In the genomic region with DNA sequence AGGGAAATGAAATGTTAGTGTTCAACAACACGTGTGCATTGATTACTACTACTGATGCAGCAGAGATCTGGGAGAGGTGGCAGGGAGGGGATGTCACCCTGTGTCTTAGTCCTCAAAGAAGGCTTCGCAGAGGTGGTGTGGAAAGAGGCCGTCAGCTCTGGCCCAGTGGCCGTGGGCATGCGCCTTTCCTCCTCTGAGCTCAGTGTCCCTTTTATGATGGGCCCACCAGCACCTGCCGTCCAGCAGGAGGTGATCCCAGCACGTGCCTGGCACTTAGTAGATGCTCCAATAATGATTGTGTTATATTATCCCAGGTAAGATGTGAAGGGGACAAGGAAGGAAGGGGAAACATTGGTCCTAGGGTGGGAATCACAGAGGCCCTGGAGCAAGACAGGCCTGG, we compare ENCODE assay signal across 26 cellular contexts.
DNase-seq lines count a peak whose midpoint lies in the region; ATAC-seq, FAIRE-seq and TF ChIP-seq lines count a peak whose summit lies in the region.
"Had no signal": no experiment of that assay in that cellular context is flagged by ENCODE, and none has a peak within 500 bp of the region (broad histone marks: within the 10 kb centered on the region; RNA-seq: fewer than 3 reads in every experiment).

No MANE protein-coding gene starts in this region.

- no peaks in the 10 kb centered on the region for H3K9me3 Mint-ChIP-seq in activated CD4-positive, alpha-beta T cell treated with anti-CD3 and anti-CD28 coated beads for 36 hours (ENCODE audit: low read depth)
- H3K9me3 Mint-ChIP-seq in activated CD4-positive, alpha-beta memory T cell treated with anti-CD3 and anti-CD28 coated beads, Interleukin-2, amount 10 ng/mL, durations not matched to agents 7 days and 5 days, result no peaks in the 10 kb centered on the region
- H3K9me3 Mint-ChIP-seq in endodermal cell, result no peaks in the 10 kb centered on the region
- no peaks in the 10 kb centered on the region for H3K9me3 Mint-ChIP-seq in chondrocyte (ENCODE audit: low read depth)
- H3K9me3 Mint-ChIP-seq: immature natural killer cell, WTC11 had no signal

- ATAC-seq in activated CD4-positive, alpha-beta T cell treated with anti-CD3 and anti-CD28 coated beads for 36 hours, result no peak
- no peak for ATAC-seq in pancreas
- ATAC-seq: gastroesophageal sphincter; left colon; sciatic nerve; stimulated activated naive CD8-positive, alpha-beta T cell treated with anti-CD3 and anti-CD28 coated beads, Interleukin-15, Interleukin-2, amounts not matched to agents 100 U/mL and 50 U/mL, for 24 hours; WTC11 had no signal

- DNase-seq in activated CD4-positive, alpha-beta T cell treated with anti-CD3 and anti-CD28 coated beads for 36 hours, result no peak
- DNase-seq in activated CD4-positive, alpha-beta T cell treated with anti-CD3 and anti-CD28 coated beads, Interleukin-2, amount 50 U/mL, for 4 hours, result no peak
- no peak for DNase-seq in activated CD4-positive, alpha-beta memory T cell treated with anti-CD3 and anti-CD28 coated beads, Interleukin-2, amount 10 ng/mL, durations not matched to agents 7 days and 5 days
- DNase-seq in endodermal cell, result no peak
- no peak for DNase-seq in chondrocyte (ENCODE audit: low spot score)
- no peak for DNase-seq in NCI-H187 (lab: John Stamatoyannopoulos, UW)
- DNase-seq in pancreas, result no peak
- DNase-seq: dorsolateral prefrontal cortex; hypothalamus; immature natural killer cell; mammary epithelial cell; NCI-H1092 treated with DMSO at 0.1 percent for 48 hours; NCI-H2029; NCI-H526; NK-92 treated with Interleukin-12 subunit alpha and Interleukin-12 subunit beta, amount 100 ng/mL, for 24 hours; Right ventricle myocardium superior; stimulated activated naive CD8-positive, alpha-beta T cell treated with anti-CD3 and anti-CD28 coated beads, Interleukin-15, Interleukin-2, amounts not matched to agents 100 U/mL and 50 U/mL, for 24 hours; T1000 had no signal

- no peaks in the 10 kb centered on the region for H3K27me3 Mint-ChIP-seq in activated CD4-positive, alpha-beta T cell treated with anti-CD3 and anti-CD28 coated beads for 36 hours
- no peaks in the 10 kb centered on the region for H3K27me3 Mint-ChIP-seq in activated CD4-positive, alpha-beta memory T cell treated with anti-CD3 and anti-CD28 coated beads, Interleukin-2, amount 10 ng/mL, durations not matched to agents 7 days and 5 days
- H3K27me3 Mint-ChIP-seq in endodermal cell (ENCODE audit: insufficient read depth), result no peaks in the 10 kb centered on the region
- no peaks in the 10 kb centered on the region for H3K27me3 Mint-ChIP-seq in chondrocyte (ENCODE audit: low read depth)
- H3K27me3 Mint-ChIP-seq: progenitor cell of endocrine pancreas had no signal

- H4K20me1 ChIP-seq in BLaER1, result peaks cover 37% of the 10 kb centered on the region

- no peak for FAIRE-seq in pancreas (lab: Jason Lieb, UNC)
- FAIRE-seq: endothelial cell of umbilical vein had no signal

- H3K4me3 Mint-ChIP-seq in activated CD4-positive, alpha-beta T cell treated with anti-CD3 and anti-CD28 coated beads for 36 hours, result no peak overlapping the region
- H3K4me3 Mint-ChIP-seq in activated CD4-positive, alpha-beta memory T cell treated with anti-CD3 and anti-CD28 coated beads, Interleukin-2, amount 10 ng/mL, durations not matched to agents 7 days and 5 days, result no peak overlapping the region
- H3K4me3 Mint-ChIP-seq in endodermal cell, result peak overlapping the region; percentile 8
- H3K4me3 Mint-ChIP-seq in chondrocyte (ENCODE audit: unreplicated experiment), result no peak overlapping the region
- H3K4me3 Mint-ChIP-seq: WTC11 had no signal

- intact Hi-C loops in activated CD4-positive, alpha-beta T cell treated with anti-CD3 and anti-CD28 coated beads for 36 hours (cut with DNase I, micrococcal nuclease), result loop anchor here in 1 of 2 experiments (5.0 kb wide), 1 partner anchor 33 kb away; no protein-coding TSS in a partner anchor
- intact Hi-C loops in pancreas (cut with DNase I), result no loop called here

- 93 to 98% methylated on average over 5 to 7 of the region's 7 CpGs for WGBS in endodermal cell (ENCODE audit: insufficient coverage in 1 of 2, insufficient read length in 1 of 2), 2 experiments
- WGBS in pancreas, 2 donors, result 90 to 94% methylated on average over 7 of the region's 7 CpGs

- H3K27ac ChIP-seq in BLaER1 (no peak overlapping the region), endodermal cell (ENCODE audit: low read depth, low read length) (no peak overlapping the region), pancreas (no peak overlapping the region)
- H3K27ac ChIP-seq: dorsolateral prefrontal cortex, gastroesophageal sphincter, neutrophil had no signal

- no peaks in the 10 kb centered on the region for H3K9me3 ChIP-seq in BLaER1
- H3K9me3 ChIP-seq in endodermal cell (ENCODE audit: control insufficient read depth, low read length), result no peaks in the 10 kb centered on the region
- H3K9me3 ChIP-seq in pancreas, result no peaks in the 10 kb centered on the region
- H3K9me3 ChIP-seq: gastroesophageal sphincter, neutrophil had no signal

- peaks cover 58% of the 10 kb centered on the region for H3K4me1 Mint-ChIP-seq in activated CD4-positive, alpha-beta T cell treated with anti-CD3 and anti-CD28 coated beads for 36 hours
- peaks cover 95% of the 10 kb centered on the region for H3K4me1 Mint-ChIP-seq in activated CD4-positive, alpha-beta memory T cell treated with anti-CD3 and anti-CD28 coated beads, Interleukin-2, amount 10 ng/mL, durations not matched to agents 7 days and 5 days
- H3K4me1 Mint-ChIP-seq in endodermal cell (peaks cover 51% of the 10 kb centered on the region), chondrocyte (ENCODE audit: low read depth) (peaks cover 18% of the 10 kb centered on the region)

- H3K9ac ChIP-seq in BLaER1 (no peak overlapping the region), endodermal cell (ENCODE audit: extremely low read depth, low read length, poor library complexity, severe bottlenecking) (no peak overlapping the region)

- H3K36me3 Mint-ChIP-seq in activated CD4-positive, alpha-beta T cell treated with anti-CD3 and anti-CD28 coated beads for 36 hours (ENCODE audit: low read depth), result peaks cover 46% of the 10 kb centered on the region
- peaks cover 77% of the 10 kb centered on the region for H3K36me3 Mint-ChIP-seq in activated CD4-positive, alpha-beta memory T cell treated with anti-CD3 and anti-CD28 coated beads, Interleukin-2, amount 10 ng/mL, durations not matched to agents 7 days and 5 days (ENCODE audit: low read depth)
- H3K36me3 Mint-ChIP-seq in endodermal cell (ENCODE audit: low read depth) (peaks cover 37% of the 10 kb centered on the region), chondrocyte (ENCODE audit: low read depth) (peaks cover 34% of the 10 kb centered on the region)
- H3K36me3 Mint-ChIP-seq: WTC11 had no signal

- H3K4me1 ChIP-seq in BLaER1 (peaks cover 32% of the 10 kb centered on the region), endodermal cell (ENCODE audit: control insufficient read depth, insufficient read depth, low read length) (peaks cover 27% of the 10 kb centered on the region), pancreas (no peaks in the 10 kb centered on the region)
- H3K4me1 ChIP-seq: gastroesophageal sphincter had no signal

- H3K27ac Mint-ChIP-seq in activated CD4-positive, alpha-beta T cell treated with anti-CD3 and anti-CD28 coated beads for 36 hours, result peak overlapping the region; percentile 52
- peak overlapping the region; percentile 97 for H3K27ac Mint-ChIP-seq in activated CD4-positive, alpha-beta memory T cell treated with anti-CD3 and anti-CD28 coated beads, Interleukin-2, amount 10 ng/mL, durations not matched to agents 7 days and 5 days
- H3K27ac Mint-ChIP-seq in endodermal cell (peak overlapping the region; percentile 16), chondrocyte (ENCODE audit: unreplicated experiment) (no peak overlapping the region)
- H3K27ac Mint-ChIP-seq: progenitor cell of endocrine pancreas, WTC11 had no signal

- H3K4me2 ChIP-seq in BLaER1, result peak overlapping the region; percentile 54

- H3K4me3 ChIP-seq in BLaER1 (no peak overlapping the region), endodermal cell (ENCODE audit: low read length) (no peak overlapping the region), pancreas (no peak overlapping the region)
- H3K4me3 ChIP-seq: dorsolateral prefrontal cortex, gastroesophageal sphincter had no signal

- H3K27me3 ChIP-seq in BLaER1, result no peaks in the 10 kb centered on the region
- no peaks in the 10 kb centered on the region for H3K27me3 ChIP-seq in endodermal cell (ENCODE audit: control insufficient read depth, insufficient read depth, low read length, poor library complexity, severe bottlenecking)
- no peaks in the 10 kb centered on the region for H3K27me3 ChIP-seq in pancreas
- H3K27me3 ChIP-seq: dorsolateral prefrontal cortex, gastroesophageal sphincter, neutrophil had no signal

- H3K36me3 ChIP-seq in BLaER1, result peaks cover 57% of the 10 kb centered on the region
- peaks cover 22% of the 10 kb centered on the region for H3K36me3 ChIP-seq in endodermal cell (ENCODE audit: control insufficient read depth, insufficient read depth, low read length)
- no peaks in the 10 kb centered on the region for H3K36me3 ChIP-seq in pancreas

- POLR2A ChIA-PET in activated CD4-positive, alpha-beta T cell treated with anti-CD3 and anti-CD28 coated beads for 36 hours (lab: Charles Lee), result interaction anchor here (0.6 to 3.0 kb wide), 3 partner anchors 205 to 1031 kb away, joined by 3 to 17 read pairs (median 3); a partner anchor contains a TSS
- POLR2A ChIA-PET in activated CD4-positive, alpha-beta memory T cell treated with anti-CD3 and anti-CD28 coated beads, Interleukin-2, amount 10 ng/mL, durations not matched to agents 7 days and 5 days (lab: Charles Lee), result interaction anchor here (2.2 to 10.2 kb wide), 8 partner anchors 25 to 204 kb away, joined by 7 to 166 read pairs (median 25); a partner anchor contains a TSS

- CTCF ChIA-PET in activated CD4-positive, alpha-beta T cell treated with anti-CD3 and anti-CD28 coated beads for 36 hours (lab: Charles Lee), result interaction anchor here (1.3 to 1.7 kb wide), 4 partner anchors 17 to 204 kb away, joined by 3 to 5 read pairs (median 4); no protein-coding TSS in a partner anchor
- CTCF ChIA-PET in activated CD4-positive, alpha-beta memory T cell treated with anti-CD3 and anti-CD28 coated beads, Interleukin-2, amount 10 ng/mL, durations not matched to agents 7 days and 5 days (lab: Charles Lee), result interaction anchor here (0.8 to 2.9 kb wide), 6 partner anchors 38 to 205 kb away, joined by 3 to 19 read pairs (median 6); a partner anchor contains a TSS

- TF ChIP-seq CTCF in endodermal cell (conservative IDR thresholded peaks at IDR 0.05), result no peak
- no peak for TF ChIP-seq CTCF in chondrocyte (IDR thresholded peaks at IDR 0.05)
- TF ChIP-seq CTCF in pancreas (IDR thresholded peaks at IDR 0.05), result no peak
